ENCODE assay signal across 8 cellular contexts in the genomic region with DNA sequence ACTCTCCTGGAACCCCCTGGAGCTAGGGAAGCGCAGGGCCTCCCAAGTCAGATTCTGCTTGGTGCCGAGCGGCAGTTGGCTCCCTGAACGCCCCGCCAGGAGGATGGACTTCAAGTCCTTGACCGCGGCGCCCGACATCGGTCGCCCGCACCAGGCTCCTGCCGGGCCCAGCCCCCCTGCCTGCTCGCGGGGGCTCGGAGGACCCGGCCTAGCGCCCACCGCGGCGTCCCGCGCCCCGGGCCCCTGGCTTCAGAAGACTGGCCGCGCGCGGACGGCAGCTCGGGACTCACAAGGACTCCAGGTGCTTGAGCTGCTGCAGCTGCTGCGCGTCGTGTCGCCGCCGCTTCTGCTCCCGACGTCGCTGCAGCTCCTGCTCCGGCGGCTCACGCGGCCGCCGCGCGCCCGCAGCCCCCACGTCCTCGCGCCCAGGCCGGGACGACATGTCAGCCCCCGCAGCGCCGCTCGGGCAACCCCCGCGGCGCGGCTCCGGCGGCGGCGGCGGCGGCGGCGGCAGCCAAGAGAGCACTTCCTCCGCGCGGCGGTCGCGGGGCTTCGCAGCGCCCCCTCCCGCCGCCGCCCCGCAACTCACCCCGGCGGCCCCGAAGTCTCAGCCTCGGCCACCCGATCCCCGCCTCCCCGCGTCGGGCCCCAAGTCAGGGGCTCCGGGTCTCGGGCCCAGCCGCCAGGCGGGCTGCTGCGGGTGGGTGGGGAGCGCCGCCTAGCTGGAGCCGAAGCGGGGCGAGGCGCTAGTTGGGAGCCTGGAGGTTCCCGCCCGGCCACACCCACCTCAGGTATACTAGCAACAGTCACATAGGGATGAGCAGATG. TPM values are rescaled to one million over a fixed set of nuclear protein-coding genes. Genes with fewer than 3 reads are reported as not detected.
DNase-seq lines count a peak whose midpoint lies in the region; ATAC-seq and TF ChIP-seq lines count a peak whose summit lies in the region.

A gene with protein sequence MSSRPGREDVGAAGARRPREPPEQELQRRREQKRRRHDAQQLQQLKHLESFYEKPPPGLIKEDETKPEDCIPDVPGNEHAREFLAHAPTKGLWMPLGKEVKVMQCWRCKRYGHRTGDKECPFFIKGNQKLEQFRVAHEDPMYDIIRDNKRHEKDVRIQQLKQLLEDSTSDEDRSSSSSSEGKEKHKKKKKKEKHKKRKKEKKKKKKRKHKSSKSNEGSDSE (minus strand): TSS at position 474 of the 827 bp plus-strand sequence. CDS start 32 bp downstream, at position 442.

- H3K4me1 ChIP-seq in H9 (ENCODE audit: insufficient read depth, low read length), result peaks cover 3% of the 10 kb centered on the region
- H3K4me1 ChIP-seq in cardiac muscle cell (ENCODE audit: low read depth), result peaks cover 12% of the 10 kb centered on the region

- H3K27me3 ChIP-seq in H9 (ENCODE audit: insufficient read depth, low read length) (peaks cover 3% of the 10 kb centered on the region; the same call in 1 of the 2 replicates), MG63 (no peaks in the 10 kb centered on the region), cardiac muscle cell (no peaks in the 10 kb centered on the region)

- intact Hi-C loops in posterior cingulate gyrus (cut with DNase I), result loop anchor here (2.0 to 5.0 kb wide), 2 partner anchors 20 to 342 kb away; a partner anchor contains a TSS

- H3K79me1 ChIP-seq in H9 (ENCODE audit: insufficient read depth, low read depth, low read length, poor library complexity, severe bottlenecking), result peaks cover 11% of the 10 kb centered on the region

- WGBS in H9 (ENCODE audit: extremely low coverage, insufficient read length, low lambda C conversion rate), result no CpG with 5 or more reads among the region's 103 CpGs

- no peak within 1 kb of the TSS for H3K23ac ChIP-seq in H9 (ENCODE audit: insufficient read length, low read depth, low read length)

- H4K20me1 ChIP-seq in H9 (ENCODE audit: control insufficient read depth, insufficient read depth, insufficient read length), result no peaks in the 10 kb centered on the region

- peak; percentile 91 for DNase-seq in H9
- peak; percentile 72 for DNase-seq in MG63
- DNase-seq in activated naive CD4-positive, alpha-beta T cell treated with anti-CD3 and anti-CD28 coated beads, Interleukin-2, amount 50 U/mL, for 16 hours, result peak; percentile 81
- DNase-seq in cardiac muscle cell (ENCODE audit: low read depth in 1 of 2, low spot score in 1 of 2), result peak; percentile 70 to 92
- DNase-seq in posterior cingulate gyrus, result peak; percentile 40 to 95 (median 63)
- DNase-seq in type B pancreatic cell (ENCODE audit: extremely low spot score, unreplicated experiment), result peak; percentile 87

- no peak within 1 kb of the TSS for H3K18ac ChIP-seq in H9 (ENCODE audit: insufficient read length, low read depth, low read length)

- peak within 1 kb of the TSS; percentile 87; the same call in 1 of the 2 replicates for H3K14ac ChIP-seq in H9 (ENCODE audit: insufficient read depth, low read length)

- no peak within 1 kb of the TSS for H4K8ac ChIP-seq in H9 (replicated peaks; ENCODE audit: insufficient read length, low read depth, low read length)

- peaks cover 14 to 17% of the 10 kb centered on the region in 2 experiments for H3K4me1 Mint-ChIP-seq in H9
- peaks cover 27% of the 10 kb centered on the region for H3K4me1 Mint-ChIP-seq in type B pancreatic cell (ENCODE audit: unreplicated experiment)

- H4K91ac ChIP-seq in H9 (ENCODE audit: insufficient read length, low read depth, low read length), result no peak within 1 kb of the TSS

- H3K27me3 Mint-ChIP-seq in H9 (ENCODE audit: low read depth), result peaks cover 44% of the 10 kb centered on the region
- peaks cover 21% of the 10 kb centered on the region for H3K27me3 Mint-ChIP-seq in type B pancreatic cell

- peak within 1 kb of the TSS; percentile 63 for H3K9ac ChIP-seq in H9 (ENCODE audit: extremely low read depth, insufficient read length, low read length)

- no peak within 1 kb of the TSS for H2BK15ac ChIP-seq in H9 (ENCODE audit: low read depth, low read length)

- no peak within 1 kb of the TSS for H3K27ac ChIP-seq in H9 (ENCODE audit: insufficient read length, low read depth, low read length)
- H3K27ac ChIP-seq in cardiac muscle cell, result peak within 1 kb of the TSS; percentile 90

- peak within 1 kb of the TSS; percentile 90 to 94 for H3K4me3 Mint-ChIP-seq in H9
- H3K4me3 Mint-ChIP-seq in type B pancreatic cell, result peak within 1 kb of the TSS; percentile 90

- peak; percentile 90 for ATAC-seq in SK-N-SH treated with all-trans-retinoic acid at 6 μM for 48 hours

- H3K23me2 ChIP-seq in H9 (ENCODE audit: insufficient read length, low read depth, low read length, poor library complexity, severe bottlenecking), result peaks cover 3% of the 10 kb centered on the region

- no peaks in the 10 kb centered on the region for H3K36me3 Mint-ChIP-seq in H9 (ENCODE audit: insufficient read depth in 1 of 3, low read depth in 3 of 3)
- H3K36me3 Mint-ChIP-seq in type B pancreatic cell, result no peaks in the 10 kb centered on the region

- no peak within 1 kb of the TSS for H2AK5ac ChIP-seq in H9 (ENCODE audit: insufficient read length, low read length)

- no peak within 1 kb of the TSS for H4K5ac ChIP-seq in H9 (ENCODE audit: insufficient read length, low read depth, low read length)

- H2BK5ac ChIP-seq in H9 (ENCODE audit: insufficient read length, low read length), result no peak within 1 kb of the TSS

- H3K4me2 ChIP-seq in H9 (ENCODE audit: insufficient read depth, insufficient read length, low read length), result peak within 1 kb of the TSS; percentile 79

- no peaks in the 10 kb centered on the region for H3K9me3 ChIP-seq in H9 (ENCODE audit: control insufficient read depth, low read depth, low read length)
- no peaks in the 10 kb centered on the region for H3K9me3 ChIP-seq in MG63
- no peaks in the 10 kb centered on the region for H3K9me3 ChIP-seq in cardiac muscle cell (ENCODE audit: low read depth)

- no peak within 1 kb of the TSS for H3K4ac ChIP-seq in H9 (ENCODE audit: low read depth, low read length)

- H3K56ac ChIP-seq in H9 (ENCODE audit: insufficient read length, low read depth, low read length), result no peak within 1 kb of the TSS

- H3K9me3 Mint-ChIP-seq in H9 (no peaks in the 10 kb centered on the region), type B pancreatic cell (no peaks in the 10 kb centered on the region)

- no peak within 1 kb of the TSS for H3K27ac Mint-ChIP-seq in H9
- H3K27ac Mint-ChIP-seq in type B pancreatic cell, result peak within 1 kb of the TSS; percentile 79

- no peak within 1 kb of the TSS for H2AFZ ChIP-seq in H9 (ENCODE audit: low read length)

- H2BK20ac ChIP-seq in H9 (ENCODE audit: low read depth, low read length, poor library complexity, severe bottlenecking), result no peak within 1 kb of the TSS

- peaks cover 2% of the 10 kb centered on the region; the same call in 1 of the 2 replicates for H3K79me2 ChIP-seq in H9 (ENCODE audit: insufficient read depth, low read length)

- no peaks in the 10 kb centered on the region for H3K36me3 ChIP-seq in MG63
- H3K36me3 ChIP-seq in cardiac muscle cell, result no peaks in the 10 kb centered on the region

- H2BK120ac ChIP-seq in H9 (ENCODE audit: low read depth, low read length, poor library complexity, severe bottlenecking), result no peak within 1 kb of the TSS

- H3T11ph ChIP-seq in H9 (ENCODE audit: low read length), result no peak within 1 kb of the TSS

- peak within 1 kb of the TSS; percentile 97 for H3K4me3 ChIP-seq in GM08714 (ENCODE audit: low read length)
- H3K4me3 ChIP-seq in MG63, result peak within 1 kb of the TSS; percentile 71
- H3K4me3 ChIP-seq in cardiac muscle cell, result peak within 1 kb of the TSS; percentile 99

- peak; percentile 72 for TF ChIP-seq CTCF in H9 (conservative IDR thresholded peaks at IDR 0.05)
- TF ChIP-seq CTCF in cardiac muscle cell (IDR thresholded peaks at IDR 0.05; ENCODE audit: low read depth, low read length), result peak; percentile 40
- peak; percentile 76 for TF ChIP-seq CTCF in type B pancreatic cell (conservative IDR thresholded peaks at IDR 0.05)

- H2BK12ac ChIP-seq in H9 (ENCODE audit: insufficient read length, low read depth, low read length), result no peak within 1 kb of the TSS

TF ChIP-seq in SK-N-SH treated with all-trans-retinoic acid at 6 μM for 48 hours, 23 proteins besides CTCF, POLR2A, EP300 and RAD21 (continues in another document):
- no peak for TF ChIP-seq GLIS3 (CRISPR knock-in tag; IDR thresholded peaks at IDR 0.05)
- no peak for TF ChIP-seq OSR1 (CRISPR knock-in tag; IDR thresholded peaks at IDR 0.05)
- TF ChIP-seq, protein P1, sequence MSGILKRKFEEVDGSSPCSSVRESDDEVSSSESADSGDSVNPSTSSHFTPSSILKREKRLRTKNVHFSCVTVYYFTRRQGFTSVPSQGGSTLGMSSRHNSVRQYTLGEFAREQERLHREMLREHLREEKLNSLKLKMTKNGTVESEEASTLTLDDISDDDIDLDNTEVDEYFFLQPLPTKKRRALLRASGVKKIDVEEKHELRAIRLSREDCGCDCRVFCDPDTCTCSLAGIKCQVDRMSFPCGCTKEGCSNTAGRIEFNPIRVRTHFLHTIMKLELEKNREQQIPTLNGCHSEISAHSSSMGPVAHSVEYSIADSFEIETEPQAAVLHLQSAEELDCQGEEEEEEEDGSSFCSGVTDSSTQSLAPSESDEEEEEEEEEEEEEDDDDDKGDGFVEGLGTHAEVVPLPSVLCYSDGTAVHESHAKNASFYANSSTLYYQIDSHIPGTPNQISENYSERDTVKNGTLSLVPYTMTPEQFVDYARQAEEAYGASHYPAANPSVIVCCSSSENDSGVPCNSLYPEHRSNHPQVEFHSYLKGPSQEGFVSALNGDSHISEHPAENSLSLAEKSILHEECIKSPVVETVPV (CRISPR knock-in tag; IDR thresholded peaks at IDR 0.05), result no peak
- TF ChIP-seq ZNF8 (CRISPR knock-in tag; IDR thresholded peaks at IDR 0.05), result no peak

RNA-seq across cellular contexts. Expression of the gene that starts here (rescaled TPM):
- 13.5 and 16.2 TPM in 2 replicates for total RNA-seq in H9 (2021)
- total RNA-seq in MG63 (2014; rRNA removed; shearing (Covaris generic); ENCODE audit: low replicate concordance), result 19.2 and 23.3 TPM in 2 replicates
- 27.4 and 28.4 TPM in 2 replicates for total RNA-seq in cardiac muscle cell
- polyA plus RNA-seq in cardiac muscle cell, result 35.3 and 43.2 TPM in 2 replicates
- total RNA-seq in type B pancreatic cell (ENCODE audit: low replicate concordance), result 17.4 and 21.2 TPM in 2 replicates
